Comparison of ENCODE assay signal across 8 cellular contexts in genomic region chr11:63837719-63838118, GRCh38. TPM values are rescaled to one million over a fixed set of nuclear protein-coding genes. Genes with fewer than 3 reads are reported as not detected.
DNase-seq lines count a peak whose midpoint lies in the region; ATAC-seq lines count a peak whose summit lies in the region.

No MANE protein-coding gene starts in this region.

- no peaks in the 10 kb centered on the region for H3K36me3 ChIP-seq in iPS-18a (ENCODE audit: control insufficient read depth, low read depth, low read length)
- no peaks in the 10 kb centered on the region for H3K36me3 ChIP-seq in stomach smooth muscle (ENCODE audit: control insufficient read depth in 2 of 2, insufficient read depth in 2 of 2, low read length in 2 of 2)

- ATAC-seq in T-cell (replicated peaks in 1 of 4), result no peak
- no peak for ATAC-seq in GM18867 (IDR thresholded peaks at IDR 0.05; ENCODE audit: unreplicated experiment)

- H3K9me3 ChIP-seq in iPS-18a (ENCODE audit: control insufficient read depth, low read depth, low read length) (no peaks in the 10 kb centered on the region), stomach smooth muscle (ENCODE audit: control insufficient read depth in 2 of 2, low read length in 2 of 2) (no peaks in the 10 kb centered on the region)

- CTCF ChIA-PET in T-cell (lab: Charles Lee), result interaction anchor here (0.7 to 3.5 kb wide), 17 partner anchors 30 to 1238 kb away, joined by 3 to 31 read pairs (median 4); no protein-coding TSS in a partner anchor

- peak overlapping the region; percentile 91 to 92 for H3K27ac Mint-ChIP-seq in T-cell

- H3K27ac ChIP-seq in iPS-18a (ENCODE audit: low read length) (no peak overlapping the region), stomach smooth muscle (ENCODE audit: low read length) (peak overlapping the region; percentile 76)

- peak overlapping the region; percentile 45 to 94 (median 87) for H3K4me3 Mint-ChIP-seq in T-cell

- no peaks in the 10 kb centered on the region for H3K9me3 Mint-ChIP-seq in T-cell

- DNase-seq in NCI-H748 (lab: John Stamatoyannopoulos, UW; ENCODE audit: unreplicated experiment) (peak; percentile 20), NCI-H748 treated with DMSO at 0.1 percent for 48 hours (lab: John Stamatoyannopoulos, UW) (no peak), T-cell (no peak), NCI-H2081 treated with DMSO at 0.1 percent for 48 hours (lab: John Stamatoyannopoulos, UW) (no peak), ACHN (no peak)

- peaks cover 33% of the 10 kb centered on the region for H3K4me1 ChIP-seq in iPS-18a (ENCODE audit: control insufficient read depth, low read depth, low read length)
- H3K4me1 ChIP-seq in stomach smooth muscle (ENCODE audit: control insufficient read depth, insufficient read depth, low read length), result peaks cover 34% of the 10 kb centered on the region

- peaks cover 5% of the 10 kb centered on the region for H3K36me3 Mint-ChIP-seq in T-cell

- H3K4me1 Mint-ChIP-seq in T-cell, result peaks cover 42 to 47% (median 47%) of the 10 kb centered on the region in 3 donors

- POLR2A ChIA-PET in T-cell (lab: Charles Lee), result interaction anchor here in 1 of 2 donors (0.6 kb wide), 1 partner anchor 163 kb away, joined by 3 read pairs; no protein-coding TSS in a partner anchor

- no peaks in the 10 kb centered on the region for H3K27me3 ChIP-seq in iPS-18a (ENCODE audit: control insufficient read depth, insufficient read depth, low read length)
- no peaks in the 10 kb centered on the region for H3K27me3 ChIP-seq in stomach smooth muscle (ENCODE audit: control insufficient read depth in 1 of 2, insufficient read depth in 2 of 2, low read length in 2 of 2)

- in situ Hi-C loops in ACHN (cut with HindIII; ENCODE audit: low pct_ligation_motif_present, low pct_unique_long_range_greater_than_20kb, low sequenced_read_pairs), result no loop called here

- H3K4me3 ChIP-seq in iPS-18a (ENCODE audit: low read length) (peak overlapping the region; percentile 45), stomach smooth muscle (ENCODE audit: low read length in 2 of 2) (no peak overlapping the region)

- H3K27me3 Mint-ChIP-seq in T-cell, result no peaks in the 10 kb centered on the region

- no peak overlapping the region for H3K9ac ChIP-seq in iPS-18a (ENCODE audit: low read length)
- peak overlapping the region; percentile 55 to 72 for H3K9ac ChIP-seq in stomach smooth muscle (ENCODE audit: low read length in 2 of 2)

RNA-seq across cellular contexts. Expression of gene MARK2, which starts 1.2 kb away (rescaled TPM):
- total RNA-seq in T-cell, result 10 to 100 TPM; 57.4 to 67.2 (median 64.0) TPM

RNA-seq across cellular contexts. Expression of gene SPINDOC, which starts 24.5 kb away (rescaled TPM):
- total RNA-seq in T-cell, result 10 to 100 TPM in 3 of 5 donors, 1 to 10 TPM in 2; 8.1 to 16.1 (median 15.3) TPM
